ENCODE assay signal across 11 cellular contexts in genomic region chr2:3282056-3282998, GRCh38.
A peak's percentile ranks its signal among the peaks of the same experiment; 100 is the strongest.
DNase-seq lines count a peak whose midpoint lies in the region; ATAC-seq and TF ChIP-seq lines count a peak whose summit lies in the region.
"Had no signal": no experiment of that assay in that cellular context is flagged by ENCODE, and none has a peak within 500 bp of the region (broad histone marks: within the 10 kb centered on the region; RNA-seq: fewer than 3 reads in every experiment).

No MANE protein-coding gene starts in this region.

- H3K9me2 ChIP-seq in GM23338 (ENCODE audit: insufficient read depth) (no peaks in the 10 kb centered on the region), OCI-LY7 (ENCODE audit: insufficient read depth, low read length) (no peaks in the 10 kb centered on the region)

- H3K79me2 ChIP-seq in GM23338 (replicated peaks; ENCODE audit: insufficient read depth) (peaks cover 4% of the 10 kb centered on the region), fibroblast of lung (ENCODE audit: control insufficient read depth, insufficient read depth, low read length) (no peaks in the 10 kb centered on the region), parathyroid adenoma (peaks cover 19% of the 10 kb centered on the region), OCI-LY7 (ENCODE audit: insufficient read depth, low read depth, low read length) (no peaks in the 10 kb centered on the region)

- H3K36me3 ChIP-seq in GM23338 (ENCODE audit: insufficient read depth) (no peaks in the 10 kb centered on the region), fibroblast of lung (ENCODE audit: control insufficient read depth, insufficient read depth, low read length) (no peaks in the 10 kb centered on the region), parathyroid adenoma (ENCODE audit: control insufficient read depth, insufficient read depth, low read length) (no peaks in the 10 kb centered on the region), OCI-LY7 (ENCODE audit: insufficient read depth, low read length) (no peaks in the 10 kb centered on the region)

- H3K27me3 ChIP-seq in GM23338 (ENCODE audit: insufficient read depth) (no peaks in the 10 kb centered on the region), fibroblast of lung (ENCODE audit: control insufficient read depth, insufficient read depth, low read length) (no peaks in the 10 kb centered on the region), parathyroid adenoma (ENCODE audit: control insufficient read depth, insufficient read depth, low read length) (no peaks in the 10 kb centered on the region)

- H3K27ac Mint-ChIP-seq in GM23338 = no peak overlapping the region
- no peak overlapping the region for H3K27ac Mint-ChIP-seq in natural killer cell
- H3K27ac Mint-ChIP-seq in activated naive CD8-positive, alpha-beta T cell treated with anti-CD3 and anti-CD28 coated beads, Interleukin-2, amount 50 U/mL, for 24 hours = no peak overlapping the region
- H3K27ac Mint-ChIP-seq: memory B cell had no signal

- no peak for DNase-seq in GM23338 (ENCODE audit: low spot score)
- peak; percentile 85 for DNase-seq in NCI-H510A treated with DMSO at 0.1 percent for 48 hours (lab: John Stamatoyannopoulos, UW)
- peak; percentile 18 to 87 for DNase-seq in fibroblast of lung (ENCODE audit: low read depth in 2 of 2)
- no peak for DNase-seq in natural killer cell
- no peak for DNase-seq in activated naive CD8-positive, alpha-beta T cell treated with anti-CD3 and anti-CD28 coated beads, Interleukin-2, amount 50 U/mL, for 24 hours
- DNase-seq in OCI-LY7 (ENCODE audit: low spot score) = no peak
- DNase-seq: trophoblast cell had no signal

- ATAC-seq in GM23338 (peak; percentile 27), natural killer cell (no peak), HG03025 (IDR thresholded peaks at IDR 0.05; ENCODE audit: low FRiP score, unreplicated experiment) (no peak)
- ATAC-seq in activated naive CD8-positive, alpha-beta T cell treated with anti-CD3 and anti-CD28 coated beads, Interleukin-2, amount 50 U/mL, for 24 hours = no peak
- ATAC-seq: K562 had no signal

- H3F3A ChIP-seq in GM23338 (replicated peaks; ENCODE audit: low read depth) = no peaks in the 10 kb centered on the region

- intact Hi-C loops in natural killer cell (cut with micrococcal nuclease) (no loop called here), OCI-LY7 (cut with micrococcal nuclease; ENCODE audit: unreplicated experiment) (no loop called here)

- H3K36me3 Mint-ChIP-seq in GM23338 (ENCODE audit: low read depth) (peaks cover 10% of the 10 kb centered on the region), natural killer cell (no peaks in the 10 kb centered on the region)
- peaks cover 17% of the 10 kb centered on the region for H3K36me3 Mint-ChIP-seq in activated naive CD8-positive, alpha-beta T cell treated with anti-CD3 and anti-CD28 coated beads, Interleukin-2, amount 50 U/mL, for 24 hours (ENCODE audit: low read depth)

- H3K9ac ChIP-seq in fibroblast of lung (ENCODE audit: insufficient read depth, low read length) (no peak overlapping the region), parathyroid adenoma (no peak overlapping the region)

- no peak overlapping the region for H3K27ac ChIP-seq in GM23338 (ENCODE audit: low read depth)
- H3K27ac ChIP-seq in fibroblast of lung (ENCODE audit: insufficient read depth, low read length) = no peak overlapping the region
- H3K27ac ChIP-seq in parathyroid adenoma = peak overlapping the region; percentile 86
- H3K27ac ChIP-seq in OCI-LY7 (ENCODE audit: low read depth, low read length, poor library complexity, severe bottlenecking) = no peak overlapping the region

- H3K9me3 Mint-ChIP-seq in GM23338 (peaks cover 4% of the 10 kb centered on the region; the same call in 2 of the 3 replicates), natural killer cell (peaks cover 0 to 2% of the 10 kb centered on the region in 2 donors)
- no peaks in the 10 kb centered on the region for H3K9me3 Mint-ChIP-seq in activated naive CD8-positive, alpha-beta T cell treated with anti-CD3 and anti-CD28 coated beads, Interleukin-2, amount 50 U/mL, for 24 hours

- H3K4me3 Mint-ChIP-seq in GM23338 (no peak overlapping the region), natural killer cell (no peak overlapping the region)
- no peak overlapping the region for H3K4me3 Mint-ChIP-seq in activated naive CD8-positive, alpha-beta T cell treated with anti-CD3 and anti-CD28 coated beads, Interleukin-2, amount 50 U/mL, for 24 hours
- H3K4me3 Mint-ChIP-seq: memory B cell had no signal

- H3K4me1 ChIP-seq in GM23338 (ENCODE audit: insufficient read depth) = no peaks in the 10 kb centered on the region
- no peaks in the 10 kb centered on the region for H3K4me1 ChIP-seq in fibroblast of lung (ENCODE audit: control insufficient read depth, extremely low read depth, insufficient read depth, low read length)
- H3K4me1 ChIP-seq in parathyroid adenoma = peaks cover 28% of the 10 kb centered on the region
- H3K4me1 ChIP-seq in OCI-LY7 (ENCODE audit: insufficient read depth, low read length, poor library complexity, severe bottlenecking) = no peaks in the 10 kb centered on the region

- H4K20me1 ChIP-seq in GM23338 (replicated peaks; ENCODE audit: insufficient read depth) (peaks cover 3% of the 10 kb centered on the region; the same call in 1 of the 2 replicates), fibroblast of lung (ENCODE audit: control insufficient read depth, extremely low read depth, insufficient read depth, low read length) (no peaks in the 10 kb centered on the region), OCI-LY7 (ENCODE audit: insufficient read depth, low read length) (no peaks in the 10 kb centered on the region)

- H3K4me2 ChIP-seq in GM23338 (no peak overlapping the region), fibroblast of lung (ENCODE audit: extremely low read depth, insufficient read depth, low read length) (no peak overlapping the region), parathyroid adenoma (ENCODE audit: low read length) (peak overlapping the region; percentile 22), OCI-LY7 (ENCODE audit: low read length) (no peak overlapping the region)

- POLR2A ChIA-PET in OCI-LY7 (lab: Charles Lee) = no interaction called here

- CTCF ChIA-PET in OCI-LY7 (lab: Charles Lee; ENCODE audit: unreplicated experiment) = no interaction called here

- no peak for TF ChIP-seq CTCF in GM23338 (conservative IDR thresholded peaks at IDR 0.05; ENCODE audit: low read depth in 2 of 2)
- no peak for TF ChIP-seq CTCF in fibroblast of lung (conservative IDR thresholded peaks at IDR 0.05 in 1 of 2, IDR thresholded peaks at IDR 0.05 in 1 of 2; ENCODE audit: low read depth in 1 of 2, low read length in 2 of 2)
- no peak for TF ChIP-seq CTCF in parathyroid adenoma (IDR thresholded peaks at IDR 0.05)
- no peak for TF ChIP-seq CTCF in natural killer cell (IDR thresholded peaks at IDR 0.05)
- TF ChIP-seq CTCF in OCI-LY7 (conservative IDR thresholded peaks at IDR 0.05; ENCODE audit: low read length) = no peak

- H3K4me1 Mint-ChIP-seq in GM23338 (peaks cover 15% of the 10 kb centered on the region), natural killer cell (peaks cover 23 to 31% of the 10 kb centered on the region in 2 donors)
- H3K4me1 Mint-ChIP-seq in activated naive CD8-positive, alpha-beta T cell treated with anti-CD3 and anti-CD28 coated beads, Interleukin-2, amount 50 U/mL, for 24 hours = peaks cover 10% of the 10 kb centered on the region

- H3K27me3 Mint-ChIP-seq in GM23338 (ENCODE audit: insufficient read depth, low read depth, poor library complexity) = peaks cover 5% of the 10 kb centered on the region
- no peaks in the 10 kb centered on the region for H3K27me3 Mint-ChIP-seq in natural killer cell (ENCODE audit: low read depth in 2 of 2)
- H3K27me3 Mint-ChIP-seq in activated naive CD8-positive, alpha-beta T cell treated with anti-CD3 and anti-CD28 coated beads, Interleukin-2, amount 50 U/mL, for 24 hours = no peaks in the 10 kb centered on the region
- H3K27me3 Mint-ChIP-seq: memory B cell had no signal

- H3K9me3 ChIP-seq in fibroblast of lung (ENCODE audit: control insufficient read depth, insufficient read depth, low read depth, low read length) = no peaks in the 10 kb centered on the region
- H3K9me3 ChIP-seq in parathyroid adenoma (ENCODE audit: control insufficient read depth, low read length) = no peaks in the 10 kb centered on the region
- H3K9me3 ChIP-seq in OCI-LY7 (ENCODE audit: low read length) = no peaks in the 10 kb centered on the region

- BruUV-seq in OCI-LY7 (replicated peaks; lab: Mats Ljungman, UMichigan) = no TSS peak

- no peak overlapping the region for H2AFZ ChIP-seq in GM23338
- H2AFZ ChIP-seq in fibroblast of lung (ENCODE audit: low read length) = no peak overlapping the region
- peak overlapping the region; percentile 74 for H2AFZ ChIP-seq in parathyroid adenoma
- no peak overlapping the region for H2AFZ ChIP-seq in OCI-LY7 (ENCODE audit: low read length)

- H3K4me3 ChIP-seq in GM23338 (no peak overlapping the region), fibroblast of lung (replicated peaks in 1 of 4; ENCODE audit: control extremely low read depth in 1 of 4, insufficient read depth in 1 of 4, low read depth in 3 of 4, low read length in 4 of 4) (no peak overlapping the region), parathyroid adenoma (ENCODE audit: low read depth, low read length) (no peak overlapping the region), OCI-LY7 (ENCODE audit: low read depth, low read length, poor library complexity, severe bottlenecking) (no peak overlapping the region)
- H3K4me3 ChIP-seq: K562 had no signal

TF ChIP-seq in GM23338, 12 proteins besides CTCF, POLR2A, EP300 and RAD21 (continues in another document):
- TF ChIP-seq NANOG (IDR thresholded peaks at IDR 0.05; ENCODE audit: borderline replicate concordance) (no peak), ZNF331 (CRISPR knock-in tag; IDR thresholded peaks at IDR 0.05; ENCODE audit: low read depth) (no peak), ZNF114 (CRISPR knock-in tag; IDR thresholded peaks at IDR 0.05) (no peak)

Comparison
In these comparisons a context has a peak if more than half of its experiments do, and no peak if none do; other contexts are left out.
1. DNase-seq: peak in NCI-H510A treated with DMSO at 0.1 percent for 48 hours (single experiment) and fibroblast of lung (2 of 2); none in GM23338 (single experiment), natural killer cell (single experiment), activated naive CD8-positive, alpha-beta T cell treated with anti-CD3 and anti-CD28 coated beads, Interleukin-2, amount 50 U/mL, for 24 hours (single experiment) and OCI-LY7 (single experiment).